ENCODE assay signal across 10 cellular contexts in the genomic region with DNA sequence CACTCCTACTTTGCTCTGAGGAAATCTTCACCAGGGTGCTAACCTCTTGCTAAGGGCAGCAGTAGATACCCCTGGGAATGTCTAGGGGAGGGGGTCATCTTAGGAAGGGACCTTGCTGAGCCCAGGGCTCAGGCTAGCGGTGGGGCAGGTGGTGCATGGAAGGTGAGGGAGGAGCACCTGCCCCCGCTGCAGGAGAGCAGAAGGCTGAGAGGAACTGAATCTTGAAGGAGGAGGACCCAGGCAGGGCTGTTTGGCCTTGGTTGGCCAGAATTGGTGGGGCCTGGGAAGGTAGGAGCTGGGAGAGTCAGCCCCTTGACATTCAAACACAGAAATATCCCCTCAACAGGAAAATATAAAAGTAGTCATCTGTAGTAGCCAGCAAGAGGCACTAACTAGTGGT. TPM values are rescaled to one million over a fixed set of nuclear protein-coding genes. Genes with fewer than 3 reads are reported as not detected.
DNase-seq lines count a peak whose midpoint lies in the region; ATAC-seq and TF ChIP-seq lines count a peak whose summit lies in the region.
"Had no signal": no experiment of that assay in that cellular context is flagged by ENCODE, and none has a peak within 500 bp of the region (broad histone marks: within the 10 kb centered on the region; RNA-seq: fewer than 3 reads in every experiment).

No MANE protein-coding gene starts in this region.

- H3K27me3 ChIP-seq in suprapubic skin (no peaks in the 10 kb centered on the region), uterus (no peaks in the 10 kb centered on the region)

- intact Hi-C loops in uterus (cut with DNase I; ENCODE audit: low total_unique reads): no loop called here

- TF ChIP-seq CTCF in suprapubic skin (IDR thresholded peaks at IDR 0.05) (no peak), uterus (IDR thresholded peaks at IDR 0.05) (no peak)

- WGBS in suprapubic skin: 95% methylated on average over 2 of the region's 2 CpGs

- POLR2A ChIA-PET in activated CD8-positive, alpha-beta T cell treated with anti-CD3 and anti-CD28 coated beads, Interleukin-2, amount 10 ng/mL, durations not matched to agents 7 days and 5 days (lab: Charles Lee): interaction anchor here (0.9 to 4.6 kb wide), 3 partner anchors 13 to 76 kb away, joined by 3 to 43 read pairs (median 8); a partner anchor contains a TSS

- no peak for DNase-seq in activated T-cell treated with anti-CD3 and anti-CD28 coated beads, Interleukin-2, amount 50 U/mL, for 4 hours
- DNase-seq in activated T-cell treated with anti-CD3 and anti-CD28 coated beads for 4 hours (no peak), suprapubic skin (ENCODE audit: low spot score in 2 of 2) (no peak), NCI-H1417 (lab: John Stamatoyannopoulos, UW) (no peak), uterus (no peak)
- no peak for DNase-seq in activated CD8-positive, alpha-beta T cell treated with anti-CD3 and anti-CD28 coated beads, Interleukin-2, amount 10 ng/mL, durations not matched to agents 7 days and 5 days
- no peak for DNase-seq in effector CD8-positive, alpha-beta T cell (lab: John Stamatoyannopoulos, UW)
- DNase-seq: NCI-H1092 treated with DMSO at 0.1 percent for 48 hours had no signal

- no peaks in the 10 kb centered on the region for H3K9me3 Mint-ChIP-seq in activated T-cell treated with anti-CD3 and anti-CD28 coated beads, Interleukin-2, amount 50 U/mL, for 4 hours
- no peaks in the 10 kb centered on the region for H3K9me3 Mint-ChIP-seq in activated CD8-positive, alpha-beta T cell treated with anti-CD3 and anti-CD28 coated beads, Interleukin-2, amount 10 ng/mL, durations not matched to agents 7 days and 5 days (ENCODE audit: insufficient read depth)
- H3K9me3 Mint-ChIP-seq: brain had no signal

- ATAC-seq in activated T-cell treated with anti-CD3 and anti-CD28 coated beads, Interleukin-2, amount 50 U/mL, for 4 hours: no peak
- peak; percentile 29 for ATAC-seq in HG03135 (IDR thresholded peaks at IDR 0.05; ENCODE audit: unreplicated experiment)
- ATAC-seq in activated CD8-positive, alpha-beta T cell treated with anti-CD3 and anti-CD28 coated beads, Interleukin-2, amount 10 ng/mL, durations not matched to agents 7 days and 5 days: no peak

- H3K9me3 ChIP-seq in suprapubic skin (no peaks in the 10 kb centered on the region), uterus (no peaks in the 10 kb centered on the region)

- TF ChIP-seq POLR2A in suprapubic skin (IDR thresholded peaks at IDR 0.05) (no peak), uterus (IDR thresholded peaks at IDR 0.05) (no peak)

- H3K4me3 Mint-ChIP-seq in activated T-cell treated with anti-CD3 and anti-CD28 coated beads, Interleukin-2, amount 50 U/mL, for 4 hours: peak overlapping the region; percentile 46
- peak overlapping the region; percentile 74 for H3K4me3 Mint-ChIP-seq in activated CD8-positive, alpha-beta T cell treated with anti-CD3 and anti-CD28 coated beads, Interleukin-2, amount 10 ng/mL, durations not matched to agents 7 days and 5 days
- H3K4me3 Mint-ChIP-seq: brain had no signal

- CTCF ChIA-PET in activated CD8-positive, alpha-beta T cell treated with anti-CD3 and anti-CD28 coated beads, Interleukin-2, amount 10 ng/mL, durations not matched to agents 7 days and 5 days (lab: Charles Lee): interaction anchor here (0.7 to 2.8 kb wide), 8 partner anchors 9 to 75 kb away, joined by 3 to 20 read pairs (median 9); a partner anchor contains a TSS

- H3K27ac ChIP-seq in suprapubic skin: peak overlapping the region; percentile 64
- H3K27ac ChIP-seq in uterus: peak overlapping the region in 1 of 2 donors; percentile 19

- no peak for TF ChIP-seq EP300 in suprapubic skin (IDR thresholded peaks at IDR 0.05)

- H3K27me3 Mint-ChIP-seq in activated T-cell treated with anti-CD3 and anti-CD28 coated beads, Interleukin-2, amount 50 U/mL, for 4 hours (ENCODE audit: low read depth): no peaks in the 10 kb centered on the region
- H3K27me3 Mint-ChIP-seq in activated CD8-positive, alpha-beta T cell treated with anti-CD3 and anti-CD28 coated beads, Interleukin-2, amount 10 ng/mL, durations not matched to agents 7 days and 5 days (ENCODE audit: low read depth): no peaks in the 10 kb centered on the region

- peak overlapping the region; percentile 95 for H3K27ac Mint-ChIP-seq in activated CD8-positive, alpha-beta T cell treated with anti-CD3 and anti-CD28 coated beads, Interleukin-2, amount 10 ng/mL, durations not matched to agents 7 days and 5 days
- H3K27ac Mint-ChIP-seq: brain had no signal

- H3K36me3 ChIP-seq in suprapubic skin (no peaks in the 10 kb centered on the region), uterus (no peaks in the 10 kb centered on the region)

- H3K36me3 Mint-ChIP-seq in activated T-cell treated with anti-CD3 and anti-CD28 coated beads, Interleukin-2, amount 50 U/mL, for 4 hours (ENCODE audit: insufficient read depth): no peaks in the 10 kb centered on the region
- peaks cover 15% of the 10 kb centered on the region for H3K36me3 Mint-ChIP-seq in activated CD8-positive, alpha-beta T cell treated with anti-CD3 and anti-CD28 coated beads, Interleukin-2, amount 10 ng/mL, durations not matched to agents 7 days and 5 days (ENCODE audit: low read depth)
- H3K36me3 Mint-ChIP-seq: brain had no signal

- H3K4me1 Mint-ChIP-seq in activated T-cell treated with anti-CD3 and anti-CD28 coated beads, Interleukin-2, amount 50 U/mL, for 4 hours (ENCODE audit: low read depth): peaks cover 38% of the 10 kb centered on the region
- H3K4me1 Mint-ChIP-seq in activated CD8-positive, alpha-beta T cell treated with anti-CD3 and anti-CD28 coated beads, Interleukin-2, amount 10 ng/mL, durations not matched to agents 7 days and 5 days (ENCODE audit: low read depth): peaks cover 88% of the 10 kb centered on the region
- H3K4me1 Mint-ChIP-seq: brain had no signal

- H3K4me3 ChIP-seq in suprapubic skin (no peak overlapping the region), uterus (no peak overlapping the region)

- peaks cover 8% of the 10 kb centered on the region for H3K4me1 ChIP-seq in suprapubic skin
- no peaks in the 10 kb centered on the region for H3K4me1 ChIP-seq in uterus

RNA-seq across cellular contexts. Expression of a gene that starts 7.0 kb away (rescaled TPM):
- total RNA-seq in activated T-cell treated with anti-CD3 and anti-CD28 coated beads, Interleukin-2, amount 50 U/mL, for 4 hours: not detected
- total RNA-seq in activated CD8-positive, alpha-beta T cell treated with anti-CD3 and anti-CD28 coated beads, Interleukin-2, amount 10 ng/mL, durations not matched to agents 7 days and 5 days: under 1 TPM; 0.45 to 0.63 TPM
- total RNA-seq in suprapubic skin: not detected
- total RNA-seq in uterus: not detected

RNA-seq across cellular contexts. Expression of a gene that starts 13.3 kb away (rescaled TPM):
- total RNA-seq in activated T-cell treated with anti-CD3 and anti-CD28 coated beads, Interleukin-2, amount 50 U/mL, for 4 hours: not detected
- 1 to 10 TPM; 1.8 TPM for total RNA-seq in activated CD8-positive, alpha-beta T cell treated with anti-CD3 and anti-CD28 coated beads, Interleukin-2, amount 10 ng/mL, durations not matched to agents 7 days and 5 days
- total RNA-seq in suprapubic skin (not detected), uterus (not detected)

RNA-seq across cellular contexts. Expression of a gene that starts 19.8 kb away (rescaled TPM):
- total RNA-seq in activated T-cell treated with anti-CD3 and anti-CD28 coated beads, Interleukin-2, amount 50 U/mL, for 4 hours: 1 to 10 TPM; 2.8 to 6.0 (median 3.8) TPM
- 100 to 1,000 TPM; 131 to 135 TPM for total RNA-seq in activated CD8-positive, alpha-beta T cell treated with anti-CD3 and anti-CD28 coated beads, Interleukin-2, amount 10 ng/mL, durations not matched to agents 7 days and 5 days
- total RNA-seq in suprapubic skin: 10 to 100 TPM; 13.7 to 17.9 (median 16.3) TPM
- 10 to 100 TPM; 29.7 to 98.7 (median 46.8) TPM for total RNA-seq in uterus

RNA-seq across cellular contexts. Expression of a gene that starts 21.5 kb away (rescaled TPM):
- 1 to 10 TPM in 2 of 3 donors, under 1 TPM in 1; 0.84 to 2.0 (median 1.5) TPM for total RNA-seq in activated T-cell treated with anti-CD3 and anti-CD28 coated beads, Interleukin-2, amount 50 U/mL, for 4 hours
- 1 to 10 TPM; 1.1 TPM for total RNA-seq in activated CD8-positive, alpha-beta T cell treated with anti-CD3 and anti-CD28 coated beads, Interleukin-2, amount 10 ng/mL, durations not matched to agents 7 days and 5 days
- under 1 TPM in 2 of 4 donors, not detected in 2; 0.18 to 0.30 TPM for total RNA-seq in suprapubic skin
- 10 to 100 TPM in 2 of 4 donors, 1 to 10 TPM in 2; 3.8 to 46.1 (median 14.1) TPM for total RNA-seq in uterus
